ENCODE assay signal across 1 cellular context in genomic region chrX:107154787-107155620, GRCh38.
TF ChIP-seq lines count a peak whose summit lies in the region.

No MANE protein-coding gene starts in this region.

TF ChIP-seq in K562, 482 proteins besides CTCF, POLR2A, EP300 and RAD21 (continued from another document and continues in another):
- TF ChIP-seq BCLAF1 (IDR thresholded peaks at IDR 0.05; ENCODE audit: borderline replicate concordance in 1 of 2, control insufficient read depth in 1 of 2, low read depth in 2 of 2, low read length in 1 of 2) (no peak), PHF20 (IDR thresholded peaks at IDR 0.05; ENCODE audit: partially characterized antibody) (no peak), ZNF75A (CRISPR knock-in tag; IDR thresholded peaks at IDR 0.05) (no peak), TSHZ1 (CRISPR knock-in tag; IDR thresholded peaks at IDR 0.05) (no peak), ZNF79 (CRISPR knock-in tag; IDR thresholded peaks at IDR 0.05; ENCODE audit: low read depth) (no peak), ZNF717 (CRISPR knock-in tag; IDR thresholded peaks at IDR 0.05) (no peak), MTA1 (IDR thresholded peaks at IDR 0.05; ENCODE audit: borderline replicate concordance) (no peak), ZNF384 (IDR thresholded peaks at IDR 0.05; ENCODE audit: low read depth, low read length) (no peak), ELF4 (CRISPR knock-in tag; IDR thresholded peaks at IDR 0.05) (no peak), ZC3H11A (IDR thresholded peaks at IDR 0.05; ENCODE audit: low read depth, low read length) (no peak), BDP1 (IDR thresholded peaks at IDR 0.05; ENCODE audit: insufficient read depth, insufficient read length) (no peak), ARID4B (CRISPR knock-in tag; IDR thresholded peaks at IDR 0.05) (no peak), SMARCA4 (IDR thresholded peaks at IDR 0.05) (0 out of 2 replicates have a peak, but pooled peaks have one; percentile 13), ESRRA (IDR thresholded peaks at IDR 0.05; ENCODE audit: borderline replicate concordance, low read depth) (no peak), SIRT6 (IDR thresholded peaks at IDR 0.05; ENCODE audit: low read depth, low read length) (no peak), ZC3H8 (IDR thresholded peaks at IDR 0.05) (no peak), FOSL1 (tag; conservative IDR thresholded peaks at IDR 0.05) (peak; percentile 63), HOMEZ (CRISPR knock-in tag; IDR thresholded peaks at IDR 0.05) (no peak)
- TF ChIP-seq, protein P1, sequence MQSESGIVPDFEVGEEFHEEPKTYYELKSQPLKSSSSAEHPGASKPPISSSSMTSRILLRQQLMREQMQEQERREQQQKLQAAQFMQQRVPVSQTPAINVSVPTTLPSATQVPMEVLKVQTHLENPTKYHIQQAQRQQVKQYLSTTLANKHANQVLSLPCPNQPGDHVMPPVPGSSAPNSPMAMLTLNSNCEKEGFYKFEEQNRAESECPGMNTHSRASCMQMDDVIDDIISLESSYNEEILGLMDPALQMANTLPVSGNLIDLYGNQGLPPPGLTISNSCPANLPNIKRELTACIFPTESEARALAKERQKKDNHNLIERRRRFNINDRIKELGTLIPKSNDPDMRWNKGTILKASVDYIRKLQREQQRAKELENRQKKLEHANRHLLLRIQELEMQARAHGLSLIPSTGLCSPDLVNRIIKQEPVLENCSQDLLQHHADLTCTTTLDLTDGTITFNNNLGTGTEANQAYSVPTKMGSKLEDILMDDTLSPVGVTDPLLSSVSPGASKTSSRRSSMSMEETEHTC (IDR thresholded peaks at IDR 0.05), result no peak
- TF ChIP-seq, protein P2, sequence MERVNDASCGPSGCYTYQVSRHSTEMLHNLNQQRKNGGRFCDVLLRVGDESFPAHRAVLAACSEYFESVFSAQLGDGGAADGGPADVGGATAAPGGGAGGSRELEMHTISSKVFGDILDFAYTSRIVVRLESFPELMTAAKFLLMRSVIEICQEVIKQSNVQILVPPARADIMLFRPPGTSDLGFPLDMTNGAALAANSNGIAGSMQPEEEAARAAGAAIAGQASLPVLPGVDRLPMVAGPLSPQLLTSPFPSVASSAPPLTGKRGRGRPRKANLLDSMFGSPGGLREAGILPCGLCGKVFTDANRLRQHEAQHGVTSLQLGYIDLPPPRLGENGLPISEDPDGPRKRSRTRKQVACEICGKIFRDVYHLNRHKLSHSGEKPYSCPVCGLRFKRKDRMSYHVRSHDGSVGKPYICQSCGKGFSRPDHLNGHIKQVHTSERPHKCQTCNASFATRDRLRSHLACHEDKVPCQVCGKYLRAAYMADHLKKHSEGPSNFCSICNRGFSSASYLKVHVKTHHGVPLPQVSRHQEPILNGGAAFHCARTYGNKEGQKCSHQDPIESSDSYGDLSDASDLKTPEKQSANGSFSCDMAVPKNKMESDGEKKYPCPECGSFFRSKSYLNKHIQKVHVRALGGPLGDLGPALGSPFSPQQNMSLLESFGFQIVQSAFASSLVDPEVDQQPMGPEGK (CRISPR knock-in tag; IDR thresholded peaks at IDR 0.05; ENCODE audit: borderline replicate concordance), result no peak
- TF ChIP-seq, protein P3, sequence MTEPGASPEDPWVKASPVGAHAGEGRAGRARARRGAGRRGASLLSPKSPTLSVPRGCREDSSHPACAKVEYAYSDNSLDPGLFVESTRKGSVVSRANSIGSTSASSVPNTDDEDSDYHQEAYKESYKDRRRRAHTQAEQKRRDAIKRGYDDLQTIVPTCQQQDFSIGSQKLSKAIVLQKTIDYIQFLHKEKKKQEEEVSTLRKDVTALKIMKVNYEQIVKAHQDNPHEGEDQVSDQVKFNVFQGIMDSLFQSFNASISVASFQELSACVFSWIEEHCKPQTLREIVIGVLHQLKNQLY (CRISPR knock-in tag; conservative IDR thresholded peaks at IDR 0.05), result no peak
- TF ChIP-seq, protein P4, sequence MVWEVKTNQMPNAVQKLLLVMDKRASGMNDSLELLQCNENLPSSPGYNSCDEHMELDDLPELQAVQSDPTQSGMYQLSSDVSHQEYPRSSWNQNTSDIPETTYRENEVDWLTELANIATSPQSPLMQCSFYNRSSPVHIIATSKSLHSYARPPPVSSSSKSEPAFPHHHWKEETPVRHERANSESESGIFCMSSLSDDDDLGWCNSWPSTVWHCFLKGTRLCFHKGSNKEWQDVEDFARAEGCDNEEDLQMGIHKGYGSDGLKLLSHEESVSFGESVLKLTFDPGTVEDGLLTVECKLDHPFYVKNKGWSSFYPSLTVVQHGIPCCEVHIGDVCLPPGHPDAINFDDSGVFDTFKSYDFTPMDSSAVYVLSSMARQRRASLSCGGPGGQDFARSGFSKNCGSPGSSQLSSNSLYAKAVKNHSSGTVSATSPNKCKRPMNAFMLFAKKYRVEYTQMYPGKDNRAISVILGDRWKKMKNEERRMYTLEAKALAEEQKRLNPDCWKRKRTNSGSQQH (CRISPR knock-in tag; IDR thresholded peaks at IDR 0.05), result no peak
- TF ChIP-seq, protein P5, sequence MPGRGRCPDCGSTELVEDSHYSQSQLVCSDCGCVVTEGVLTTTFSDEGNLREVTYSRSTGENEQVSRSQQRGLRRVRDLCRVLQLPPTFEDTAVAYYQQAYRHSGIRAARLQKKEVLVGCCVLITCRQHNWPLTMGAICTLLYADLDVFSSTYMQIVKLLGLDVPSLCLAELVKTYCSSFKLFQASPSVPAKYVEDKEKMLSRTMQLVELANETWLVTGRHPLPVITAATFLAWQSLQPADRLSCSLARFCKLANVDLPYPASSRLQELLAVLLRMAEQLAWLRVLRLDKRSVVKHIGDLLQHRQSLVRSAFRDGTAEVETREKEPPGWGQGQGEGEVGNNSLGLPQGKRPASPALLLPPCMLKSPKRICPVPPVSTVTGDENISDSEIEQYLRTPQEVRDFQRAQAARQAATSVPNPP (IDR thresholded peaks at IDR 0.05; ENCODE audit: borderline replicate concordance, insufficient read depth, insufficient read length), result no peak
- TF ChIP-seq, protein P6, sequence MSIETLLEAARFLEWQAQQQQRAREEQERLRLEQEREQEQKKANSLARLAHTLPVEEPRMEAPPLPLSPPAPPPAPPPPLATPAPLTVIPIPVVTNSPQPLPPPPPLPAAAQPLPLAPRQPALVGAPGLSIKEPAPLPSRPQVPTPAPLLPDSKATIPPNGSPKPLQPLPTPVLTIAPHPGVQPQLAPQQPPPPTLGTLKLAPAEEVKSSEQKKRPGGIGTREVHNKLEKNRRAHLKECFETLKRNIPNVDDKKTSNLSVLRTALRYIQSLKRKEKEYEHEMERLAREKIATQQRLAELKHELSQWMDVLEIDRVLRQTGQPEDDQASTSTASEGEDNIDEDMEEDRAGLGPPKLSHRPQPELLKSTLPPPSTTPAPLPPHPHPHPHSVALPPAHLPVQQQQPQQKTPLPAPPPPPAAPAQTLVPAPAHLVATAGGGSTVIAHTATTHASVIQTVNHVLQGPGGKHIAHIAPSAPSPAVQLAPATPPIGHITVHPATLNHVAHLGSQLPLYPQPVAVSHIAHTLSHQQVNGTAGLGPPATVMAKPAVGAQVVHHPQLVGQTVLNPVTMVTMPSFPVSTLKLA (conservative IDR thresholded peaks at IDR 0.05), result peak; percentile 35 to 49; a peak in 3 of 4 replicates
- TF ChIP-seq, protein P7, sequence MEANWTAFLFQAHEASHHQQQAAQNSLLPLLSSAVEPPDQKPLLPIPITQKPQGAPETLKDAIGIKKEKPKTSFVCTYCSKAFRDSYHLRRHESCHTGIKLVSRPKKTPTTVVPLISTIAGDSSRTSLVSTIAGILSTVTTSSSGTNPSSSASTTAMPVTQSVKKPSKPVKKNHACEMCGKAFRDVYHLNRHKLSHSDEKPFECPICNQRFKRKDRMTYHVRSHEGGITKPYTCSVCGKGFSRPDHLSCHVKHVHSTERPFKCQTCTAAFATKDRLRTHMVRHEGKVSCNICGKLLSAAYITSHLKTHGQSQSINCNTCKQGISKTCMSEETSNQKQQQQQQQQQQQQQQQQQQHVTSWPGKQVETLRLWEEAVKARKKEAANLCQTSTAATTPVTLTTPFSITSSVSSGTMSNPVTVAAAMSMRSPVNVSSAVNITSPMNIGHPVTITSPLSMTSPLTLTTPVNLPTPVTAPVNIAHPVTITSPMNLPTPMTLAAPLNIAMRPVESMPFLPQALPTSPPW (CRISPR knock-in tag; IDR thresholded peaks at IDR 0.05), result peak; percentile 23; the same call in 1 of the 2 replicates
